Comparison of ENCODE assay signal across 16 cellular contexts in genomic region chr6:41697902-41698349, GRCh38. TPM values are rescaled to one million over a fixed set of nuclear protein-coding genes. Genes with fewer than 3 reads are reported as not detected.
A peak's percentile ranks its signal among the peaks of the same experiment; 100 is the strongest.
DNase-seq lines count a peak whose midpoint lies in the region; ATAC-seq and TF ChIP-seq lines count a peak whose summit lies in the region.
"Had no signal": no experiment of that assay in that cellular context is flagged by ENCODE, and none has a peak within 500 bp of the region (broad histone marks: within the 10 kb centered on the region; RNA-seq: fewer than 3 reads in every experiment).

No MANE protein-coding gene starts in this region.

- peak; percentile 68 for DNase-seq in dedifferentiated amniotic fluid mesenchymal stem cell (ENCODE audit: extremely low spot score)
- no peak for DNase-seq in nephron progenitor cell
- DNase-seq in DMS79 (lab: John Stamatoyannopoulos, UW): no peak
- no peak for DNase-seq in effector CD8-positive, alpha-beta T cell (lab: John Stamatoyannopoulos, UW)
- DNase-seq in cerebellar nuclear complex (lab: John Stamatoyannopoulos, UW): no peak
- DNase-seq: activated CD4-positive, CD25-positive, alpha-beta regulatory T cell treated with anti-CD3 and anti-CD28 coated beads, Interleukin-2, amount 50 U/mL, for 72 hours; activated naive CD8-positive, alpha-beta T cell treated with anti-CD3 and anti-CD28 coated beads, Interleukin-2, amount 50 U/mL, for 24 hours; DMS153; MV-4-11; NCI-H345; SW 1271; thyroid gland had no signal

- no peak for ATAC-seq in HG02870 (IDR thresholded peaks at IDR 0.05; ENCODE audit: unreplicated experiment)
- ATAC-seq: activated naive CD8-positive, alpha-beta T cell treated with anti-CD3 and anti-CD28 coated beads, Interleukin-2, amount 50 U/mL, for 24 hours had no signal

- H3K27me3 ChIP-seq in ACC112 (ENCODE audit: insufficient read depth, low read length): no peaks in the 10 kb centered on the region
- H3K27me3 ChIP-seq: neural progenitor cell, thyroid gland had no signal

- H3K9me3 Mint-ChIP-seq in IgD-negative memory B cell (no peaks in the 10 kb centered on the region), nephron progenitor cell (no peaks in the 10 kb centered on the region)
- H3K9me3 Mint-ChIP-seq: activated naive CD8-positive, alpha-beta T cell treated with anti-CD3 and anti-CD28 coated beads, Interleukin-2, amount 50 U/mL, for 24 hours; neural progenitor cell had no signal

- H3K4me1 Mint-ChIP-seq in IgD-negative memory B cell: peaks cover 33 to 42% (median 41%) of the 10 kb centered on the region in 3 donors
- peaks cover 43% of the 10 kb centered on the region for H3K4me1 Mint-ChIP-seq in nephron progenitor cell

- H3K36me3 ChIP-seq in ACC112 (ENCODE audit: insufficient read depth, low read length): no peaks in the 10 kb centered on the region
- H3K36me3 ChIP-seq: neural progenitor cell, thyroid gland had no signal

- H3K4me3 Mint-ChIP-seq in IgD-negative memory B cell (peak overlapping the region in 1 of 4 donors; percentile 10), nephron progenitor cell (no peak overlapping the region)
- H3K4me3 Mint-ChIP-seq: activated naive CD8-positive, alpha-beta T cell treated with anti-CD3 and anti-CD28 coated beads, Interleukin-2, amount 50 U/mL, for 24 hours; neural progenitor cell had no signal

- peaks cover 16% of the 10 kb centered on the region for H3K4me1 ChIP-seq in ACC112 (ENCODE audit: control insufficient read depth, insufficient read depth, low read length, unreplicated experiment)

- no peak for TF ChIP-seq CTCF in nephron progenitor cell (IDR thresholded peaks at IDR 0.05)

- peak overlapping the region; percentile 2 for H2AFZ ChIP-seq in ACC112 (ENCODE audit: low read length, unreplicated experiment)

- H3K27ac Mint-ChIP-seq in IgD-negative memory B cell: peak overlapping the region; percentile 0 to 97 (median 59)
- H3K27ac Mint-ChIP-seq in nephron progenitor cell: peak overlapping the region; percentile 96
- H3K27ac Mint-ChIP-seq: activated naive CD8-positive, alpha-beta T cell treated with anti-CD3 and anti-CD28 coated beads, Interleukin-2, amount 50 U/mL, for 24 hours had no signal

- no peaks in the 10 kb centered on the region for H3K27me3 Mint-ChIP-seq in IgD-negative memory B cell
- H3K27me3 Mint-ChIP-seq in nephron progenitor cell (ENCODE audit: low read depth, poor library complexity): peaks cover 12% of the 10 kb centered on the region
- H3K27me3 Mint-ChIP-seq: activated naive CD8-positive, alpha-beta T cell treated with anti-CD3 and anti-CD28 coated beads, Interleukin-2, amount 50 U/mL, for 24 hours had no signal

- H3K27ac ChIP-seq in ACC112 (ENCODE audit: low read depth, low read length): peak overlapping the region; percentile 74
- H3K27ac ChIP-seq: neural progenitor cell had no signal

- H3K36me3 Mint-ChIP-seq in IgD-negative memory B cell (peaks cover 1% of the 10 kb centered on the region), nephron progenitor cell (ENCODE audit: low read depth) (no peaks in the 10 kb centered on the region)
- H3K36me3 Mint-ChIP-seq: neural progenitor cell had no signal

- H3K79me2 ChIP-seq in ACC112 (ENCODE audit: control insufficient read depth, insufficient read depth, low read length, unreplicated experiment): no peaks in the 10 kb centered on the region

- no peak overlapping the region for H3K4me3 ChIP-seq in ACC112 (ENCODE audit: low read depth, low read length)
- H3K4me3 ChIP-seq: neural progenitor cell, thyroid gland had no signal

RNA-seq across cellular contexts. Expression of gene TFEB, which starts 37.5 kb away (rescaled TPM):
- 196 TPM for polyA plus RNA-seq in IgD-negative memory B cell

RNA-seq across cellular contexts. Expression of gene PGC, which starts 49.3 kb away (rescaled TPM):
- polyA plus RNA-seq in IgD-negative memory B cell: not detected

RNA-seq across cellular contexts. Expression of gene MDFI, which starts 59.7 kb away (rescaled TPM):
- not detected for polyA plus RNA-seq in IgD-negative memory B cell
